ENCODE assay signal across 16 cellular contexts in genomic region chr22:49411236-49411635, GRCh38.
A peak's percentile ranks its signal among the peaks of the same experiment; 100 is the strongest.
DNase-seq lines count a peak whose midpoint lies in the region; ATAC-seq and TF ChIP-seq lines count a peak whose summit lies in the region.
"Had no signal": no experiment of that assay in that cellular context is flagged by ENCODE, and none has a peak within 500 bp of the region (broad histone marks: within the 10 kb centered on the region; RNA-seq: fewer than 3 reads in every experiment).

No MANE protein-coding gene starts in this region.

- H3K27ac Mint-ChIP-seq in endodermal cell, result no peak overlapping the region
- no peak overlapping the region for H3K27ac Mint-ChIP-seq in osteocyte (ENCODE audit: unreplicated experiment)
- H3K27ac Mint-ChIP-seq: CD4-positive, CD25-positive, alpha-beta regulatory T cell; IgD-negative memory B cell had no signal

- H3K9ac ChIP-seq in endodermal cell (ENCODE audit: extremely low read depth, low read length, poor library complexity, severe bottlenecking), result no peak overlapping the region
- H3K9ac ChIP-seq: BLaER1 treated with 17β-estradiol and CSF1 and Interleukin-3, amounts not matched to agents 10 nM and 100 nM had no signal

- H3K4me3 ChIP-seq in endodermal cell (ENCODE audit: low read length), result no peak overlapping the region
- H3K4me3 ChIP-seq: BLaER1 treated with 17β-estradiol and CSF1 and Interleukin-3, amounts not matched to agents 10 nM and 100 nM; GM12878; HAP-1 had no signal

- H3K36me3 Mint-ChIP-seq in endodermal cell (ENCODE audit: low read depth) (no peaks in the 10 kb centered on the region), osteocyte (ENCODE audit: unreplicated experiment) (no peaks in the 10 kb centered on the region)
- H3K36me3 Mint-ChIP-seq: CD4-positive, CD25-positive, alpha-beta regulatory T cell had no signal

- no peaks in the 10 kb centered on the region for H3K27me3 ChIP-seq in endodermal cell (ENCODE audit: control insufficient read depth, insufficient read depth, low read length, poor library complexity, severe bottlenecking)
- H3K27me3 ChIP-seq: BLaER1 treated with 17β-estradiol and CSF1 and Interleukin-3, amounts not matched to agents 10 nM and 100 nM had no signal

- H3K4me3 Mint-ChIP-seq in endodermal cell (no peak overlapping the region), osteocyte (ENCODE audit: unreplicated experiment) (no peak overlapping the region)
- H3K4me3 Mint-ChIP-seq: CD4-positive, CD25-positive, alpha-beta regulatory T cell had no signal

- H3K9me3 Mint-ChIP-seq in endodermal cell (no peaks in the 10 kb centered on the region), osteocyte (ENCODE audit: unreplicated experiment) (peaks cover 8% of the 10 kb centered on the region)

- H3K27me3 Mint-ChIP-seq in endodermal cell (ENCODE audit: insufficient read depth) (peaks cover 6% of the 10 kb centered on the region), osteocyte (ENCODE audit: unreplicated experiment) (no peaks in the 10 kb centered on the region)
- H3K27me3 Mint-ChIP-seq: CD4-positive, CD25-positive, alpha-beta regulatory T cell had no signal

- H3K4me1 ChIP-seq in endodermal cell (ENCODE audit: control insufficient read depth, insufficient read depth, low read length), result no peaks in the 10 kb centered on the region
- H3K4me1 ChIP-seq: HAP-1 had no signal

- TF ChIP-seq CTCF in endodermal cell (conservative IDR thresholded peaks at IDR 0.05) (no peak), osteocyte (IDR thresholded peaks at IDR 0.05) (no peak)

- H3K27ac ChIP-seq in endodermal cell (ENCODE audit: low read depth, low read length), result no peak overlapping the region
- H3K27ac ChIP-seq: BLaER1 treated with 17β-estradiol and CSF1 and Interleukin-3, amounts not matched to agents 10 nM and 100 nM had no signal

- peak; percentile 16 for DNase-seq in activated effector memory CD4-positive, alpha-beta T cell treated with anti-CD3 and anti-CD28 coated beads, Interleukin-2, amount 50 U/mL, for 16 hours
- DNase-seq in activated effector memory CD4-positive, alpha-beta T cell treated with Interleukin-2 at 50 U/mL for 16 hours, result no peak
- DNase-seq in endodermal cell (peak; percentile 8), osteocyte (ENCODE audit: extremely low spot score, unreplicated experiment) (peak; percentile 32), NCI-H2029 (lab: John Stamatoyannopoulos, UW) (no peak)
- DNase-seq: ACHN; Calu3; CD4-positive, CD25-positive, alpha-beta regulatory T cell; DMS79; GOT3 had no signal

- H3K9me3 ChIP-seq in endodermal cell (ENCODE audit: control insufficient read depth, low read length), result no peaks in the 10 kb centered on the region
- H3K9me3 ChIP-seq: HAP-1 had no signal

- no peaks in the 10 kb centered on the region for H3K36me3 ChIP-seq in endodermal cell (ENCODE audit: control insufficient read depth, insufficient read depth, low read length)
- H3K36me3 ChIP-seq: BLaER1 treated with 17β-estradiol and CSF1 and Interleukin-3, amounts not matched to agents 10 nM and 100 nM; HAP-1 had no signal

- no peak for ATAC-seq in GM19324 (IDR thresholded peaks at IDR 0.05; ENCODE audit: low FRiP score, unreplicated experiment)
- no peak for ATAC-seq in GM18867 (IDR thresholded peaks at IDR 0.05; ENCODE audit: unreplicated experiment)
- ATAC-seq: GM12878 had no signal

- H3K4me1 Mint-ChIP-seq in endodermal cell (peaks cover 5% of the 10 kb centered on the region), osteocyte (ENCODE audit: unreplicated experiment) (peaks cover 9% of the 10 kb centered on the region)
- H3K4me1 Mint-ChIP-seq: IgD-negative memory B cell had no signal

- WGBS in endodermal cell (ENCODE audit: insufficient coverage in 1 of 2, insufficient read length in 1 of 2), 2 experiments, result 89 to 94% methylated on average over 4 to 6 of the region's 6 CpGs

Comparison
In these comparisons a context has a peak if more than half of its experiments do, and no peak if none do; other contexts are left out.
1. DNase-seq: peak in activated effector memory CD4-positive, alpha-beta T cell treated with anti-CD3 and anti-CD28 coated beads, Interleukin-2, amount 50 U/mL, for 16 hours (single experiment), endodermal cell (single experiment) and osteocyte (single experiment); none in activated effector memory CD4-positive, alpha-beta T cell treated with Interleukin-2 at 50 U/mL for 16 hours (single experiment) and NCI-H2029 (single experiment).